ENCODE assay signal across 18 cellular contexts in genomic region chr3:127720985-127721384, GRCh38.
"Had no signal": no experiment of that assay in that cellular context is flagged by ENCODE, and none has a peak within 500 bp of the region (broad histone marks: within the 10 kb centered on the region; RNA-seq: fewer than 3 reads in every experiment).

No MANE protein-coding gene starts in this region.

- H3K27ac ChIP-seq: epithelial cell of prostate, tibial nerve had no signal

- DNase-seq: activated CD4-positive, alpha-beta T cell treated with anti-CD3 and anti-CD28 coated beads for 36 hours; activated CD4-positive, alpha-beta T cell treated with anti-CD3 and anti-CD28 coated beads, Interleukin-2, amount 50 U/mL, for 48 hours; activated naive CD4-positive, alpha-beta T cell; activated naive CD8-positive, alpha-beta T cell treated with anti-CD3 and anti-CD28 coated beads for 36 hours; activated T-cell treated with anti-CD3 and anti-CD28 coated beads for 4 hours; amniotic stem cell; foreskin fibroblast; hypothalamus; islet precursor cell; mammary epithelial cell; nephron progenitor cell; nucleus accumbens; retina; stimulated activated CD4-positive, alpha-beta T cell treated with anti-CD3 and anti-CD28 coated beads, Interleukin-2, amount 100 ng/mL, for 24 hours; stimulated activated naive CD4-positive, alpha-beta T cell treated with Interleukin-2 at 50 U/mL for 16 hours; substantia nigra had no signal

- H3K27me3 ChIP-seq: tibial nerve had no signal

- H3K4me3 ChIP-seq: tibial nerve had no signal

- H3K9me3 ChIP-seq: tibial nerve had no signal
